ENCODE assay signal across 8 cellular contexts in the genomic region with DNA sequence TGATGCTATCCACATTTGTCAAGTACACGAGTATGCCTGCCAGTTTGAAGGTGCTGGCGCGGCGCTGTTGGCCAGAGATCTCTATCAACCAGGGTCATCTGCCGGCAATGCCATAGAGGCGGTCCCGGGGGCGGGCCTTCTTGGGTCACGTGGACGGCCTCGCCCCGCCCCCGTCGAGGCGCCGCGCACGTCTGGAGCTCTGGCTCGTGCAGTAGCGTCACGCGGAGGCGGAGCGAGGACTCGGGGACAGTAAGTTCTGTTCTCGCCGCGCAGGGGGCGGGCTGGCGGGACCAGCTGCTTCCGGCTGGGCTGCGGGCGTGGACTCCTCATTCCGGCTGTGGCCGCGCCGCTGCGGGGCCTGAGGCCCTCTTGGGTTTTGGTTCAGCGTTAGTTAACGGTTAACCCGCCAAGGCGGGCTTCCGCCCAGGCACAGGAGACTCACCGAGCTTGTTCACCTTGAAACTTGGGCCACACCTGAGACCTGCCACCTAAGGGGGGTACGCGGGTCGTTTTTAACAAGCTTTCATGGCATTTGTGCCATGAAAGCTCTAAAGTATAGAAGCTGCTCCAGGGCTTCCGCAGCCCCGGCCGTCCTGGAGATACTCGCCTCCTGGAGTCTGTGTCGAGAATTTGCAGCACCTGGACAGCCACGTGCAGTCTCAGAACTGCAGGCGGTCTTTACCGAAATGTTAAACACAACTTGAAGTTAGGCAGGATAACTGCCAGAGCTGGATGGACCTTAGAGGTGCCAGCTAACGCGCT. TPM values are rescaled to one million over a fixed set of nuclear protein-coding genes. Genes with fewer than 3 reads are reported as not detected.
DNase-seq lines count a peak whose midpoint lies in the region; ATAC-seq and TF ChIP-seq lines count a peak whose summit lies in the region.

A gene (plus strand): TSS at position 209 of the 762 bp plus-strand sequence. CDS start 5,495 bp downstream, outside the sequence.

- peak; percentile 90 for TF ChIP-seq POLR2A in GM18505 (IDR thresholded peaks at IDR 0.05; ENCODE audit: borderline replicate concordance, extremely low read depth, insufficient read depth, insufficient read length)

- ATAC-seq in GM18505 (IDR thresholded peaks at IDR 0.05; ENCODE audit: unreplicated experiment) (peak; percentile 97), HG02938 (IDR thresholded peaks at IDR 0.05; ENCODE audit: unreplicated experiment) (peak; percentile 95)

- DNase-seq in NCI-H1694 treated with DMSO at 0.1 percent for 48 hours (lab: John Stamatoyannopoulos, UW), result peak; percentile 45
- peak; percentile 94 for DNase-seq in T1000 (lab: John Stamatoyannopoulos, UW)
- DNase-seq in astrocyte of the hippocampus (ENCODE audit: low read depth, low spot score), result peak; percentile 98
- peak; percentile 90 to 95 for DNase-seq in hippocampal formation (lab: John Stamatoyannopoulos, UW)
- DNase-seq in renal cortical epithelial cell (ENCODE audit: low read depth), result peak; percentile 88
- no peak for DNase-seq in COLO829 (ENCODE audit: low spot score)

RNA-seq across cellular contexts. Expression of the gene that starts here (rescaled TPM):
- total RNA-seq in renal cortical epithelial cell, result 1.2 and 2.4 TPM in 2 replicates
